Comparison of ENCODE assay signal across 10 cellular contexts in genomic region chr13:75960538-75960994, GRCh38.
DNase-seq lines count a peak whose midpoint lies in the region; ATAC-seq lines count a peak whose summit lies in the region.
"Had no signal": no experiment of that assay in that cellular context is flagged by ENCODE, and none has a peak within 500 bp of the region (broad histone marks: within the 10 kb centered on the region; RNA-seq: fewer than 3 reads in every experiment).

No MANE protein-coding gene starts in this region.

- peak; percentile 95 for ATAC-seq in GM18867 (IDR thresholded peaks at IDR 0.05; ENCODE audit: unreplicated experiment)
- ATAC-seq in GM21526 (IDR thresholded peaks at IDR 0.05; ENCODE audit: low FRiP score, unreplicated experiment): peak; percentile 98
- ATAC-seq in HG03039 (IDR thresholded peaks at IDR 0.05; ENCODE audit: unreplicated experiment): peak; percentile 98
- ATAC-seq in activated T-cell treated with anti-CD3 and anti-CD28 coated beads, Interleukin-2, amount 50 U/mL, for 72 hours (replicated peaks in 1 of 2): no peak
- ATAC-seq: psoas muscle had no signal

- H3K27me3 Mint-ChIP-seq in activated T-cell treated with anti-CD3 and anti-CD28 coated beads, Interleukin-2, amount 50 U/mL, for 72 hours (ENCODE audit: low read depth): peaks cover 6% of the 10 kb centered on the region

- peak; percentile 52 for DNase-seq in OCI-M1 (lab: John Stamatoyannopoulos, UW)
- DNase-seq in stimulated activated naive CD4-positive, alpha-beta T cell (lab: John Stamatoyannopoulos, UW): no peak
- no peak for DNase-seq in activated T-cell treated with anti-CD3 and anti-CD28 coated beads, Interleukin-2, amount 50 U/mL, for 72 hours
- no peak for DNase-seq in inferior parietal cortex (ENCODE audit: extremely low spot score)
- DNase-seq in AG08395 (ENCODE audit: low spot score): no peak
- DNase-seq: psoas muscle had no signal

- H3K4me1 Mint-ChIP-seq in activated T-cell treated with anti-CD3 and anti-CD28 coated beads, Interleukin-2, amount 50 U/mL, for 72 hours (ENCODE audit: low read depth): no peaks in the 10 kb centered on the region
- H3K4me1 Mint-ChIP-seq: IgD-negative memory B cell had no signal

- no peak overlapping the region for H3K4me3 Mint-ChIP-seq in activated T-cell treated with anti-CD3 and anti-CD28 coated beads, Interleukin-2, amount 50 U/mL, for 72 hours
- H3K4me3 Mint-ChIP-seq: IgD-negative memory B cell had no signal

- H3K27ac Mint-ChIP-seq in activated T-cell treated with anti-CD3 and anti-CD28 coated beads, Interleukin-2, amount 50 U/mL, for 72 hours: no peak overlapping the region
- H3K27ac Mint-ChIP-seq: IgD-negative memory B cell had no signal

- H3K9me3 Mint-ChIP-seq in activated T-cell treated with anti-CD3 and anti-CD28 coated beads, Interleukin-2, amount 50 U/mL, for 72 hours: no peaks in the 10 kb centered on the region

- no peaks in the 10 kb centered on the region for H3K36me3 Mint-ChIP-seq in activated T-cell treated with anti-CD3 and anti-CD28 coated beads, Interleukin-2, amount 50 U/mL, for 72 hours (ENCODE audit: insufficient read depth in 2 of 2)

Comparison
In these comparisons a context has a peak if more than half of its experiments do, and no peak if none do; other contexts are left out.
1. ATAC-seq: peak in GM18867 (single experiment), GM21526 (single experiment) and HG03039 (single experiment); none in activated T-cell treated with anti-CD3 and anti-CD28 coated beads, Interleukin-2, amount 50 U/mL, for 72 hours (0 of 2).